In the genomic region with DNA sequence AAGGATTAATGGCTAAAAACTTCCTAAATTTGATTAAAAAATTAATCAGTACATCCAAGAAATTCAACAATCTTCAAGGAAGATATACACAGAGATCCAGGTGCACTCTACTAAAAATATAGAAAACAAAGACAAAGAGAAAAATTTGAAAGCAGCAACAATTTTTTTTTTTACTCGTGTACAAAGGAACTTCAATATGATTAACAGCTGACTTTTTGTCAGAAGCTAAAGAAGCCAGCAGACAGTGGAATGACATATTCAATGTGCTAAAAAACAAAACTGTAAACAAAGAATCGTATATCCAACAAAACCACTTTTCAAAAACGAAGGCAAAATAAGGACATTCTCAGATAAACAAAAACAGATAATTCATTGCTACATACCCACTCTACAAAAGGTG, we compare ENCODE assay signal across 27 cellular contexts.
"Had no signal": no experiment of that assay in that cellular context is flagged by ENCODE, and none has a peak within 500 bp of the region (broad histone marks: within the 10 kb centered on the region; RNA-seq: fewer than 3 reads in every experiment).

No MANE protein-coding gene starts in this region.

- DNase-seq: effector CD4-positive, alpha-beta T cell; heart right ventricle; hippocampal formation; kidney glomerular epithelial cell; left colon; left ventricle myocardium superior; lower lobe of right lung; naive thymus-derived CD8-positive, alpha-beta T cell; nephron progenitor cell; nucleus accumbens; sigmoid colon; stimulated activated CD4-positive, alpha-beta T cell treated with anti-CD3 and anti-CD28 coated beads, Interleukin-2, amount 100 ng/mL, for 24 hours; stimulated activated CD4-positive, alpha-beta T cell treated with anti-CD3 and anti-CD28 coated beads, Interleukin-4, amount 100 ng/mL, for 4 hours; stimulated activated naive CD8-positive, alpha-beta T cell treated with anti-CD3 and anti-CD28 coated beads, Interleukin-15, Interleukin-2, amounts not matched to agents 100 U/mL and 50 U/mL, for 24 hours; substantia nigra; testis; tibial artery had no signal

- FAIRE-seq: endothelial cell of umbilical vein, islet of Langerhans had no signal

- ATAC-seq: gastroesophageal sphincter; heart right ventricle; left colon; left ventricle myocardium superior; lower lobe of right lung; naive thymus-derived CD8-positive, alpha-beta T cell; stimulated activated memory B cell treated with anti-CD40 and anti-IgM and Interleukin-4, amounts not matched to agents 10 μg/mL and 1 μg/mL and 100 μg/mL, for 72 hours; stimulated activated naive CD8-positive, alpha-beta T cell treated with anti-CD3 and anti-CD28 coated beads, Interleukin-15, Interleukin-2, amounts not matched to agents 100 U/mL and 50 U/mL, for 24 hours had no signal

- H3K36me3 ChIP-seq: esophagus muscularis mucosa, gastroesophageal sphincter, heart right ventricle, lower lobe of right lung, prostate gland, right atrium auricular region, sigmoid colon, tibial artery had no signal

- H3K4me3 ChIP-seq: dorsolateral prefrontal cortex, esophagus muscularis mucosa, gastroesophageal sphincter, heart right ventricle, lower lobe of right lung, prostate gland, right atrium auricular region, sigmoid colon, testis, tibial artery had no signal

- H3K27me3 ChIP-seq: dorsolateral prefrontal cortex, right atrium auricular region, sigmoid colon, testis had no signal

- H3K27ac Mint-ChIP-seq: naive thymus-derived CD8-positive, alpha-beta T cell; nephron progenitor cell; stimulated activated memory B cell treated with anti-CD40 and anti-IgM and Interleukin-4, amounts not matched to agents 10 μg/mL and 1 μg/mL and 100 μg/mL, for 72 hours; type B pancreatic cell had no signal

- H3K9me3 ChIP-seq: prostate gland, testis had no signal

- H3K27me3 Mint-ChIP-seq: type B pancreatic cell had no signal

- H3K4me1 ChIP-seq: esophagus muscularis mucosa, gastroesophageal sphincter, heart right ventricle, lower lobe of right lung, prostate gland, right atrium auricular region, testis, tibial artery had no signal

- H3K4me3 Mint-ChIP-seq: naive thymus-derived CD8-positive, alpha-beta T cell; nephron progenitor cell; stimulated activated memory B cell treated with anti-CD40 and anti-IgM and Interleukin-4, amounts not matched to agents 10 μg/mL and 1 μg/mL and 100 μg/mL, for 72 hours; type B pancreatic cell had no signal

- H3K27ac ChIP-seq: dorsolateral prefrontal cortex, esophagus muscularis mucosa, foreskin keratinocyte, gastroesophageal sphincter, heart right ventricle, lower lobe of right lung, prostate gland, right atrium auricular region, sigmoid colon, testis, tibial artery had no signal

- H3K4me1 Mint-ChIP-seq: naive thymus-derived CD8-positive, alpha-beta T cell; stimulated activated memory B cell treated with anti-CD40 and anti-IgM and Interleukin-4, amounts not matched to agents 10 μg/mL and 1 μg/mL and 100 μg/mL, for 72 hours had no signal
